Comparison of ENCODE assay signal across 6 cellular contexts in the genomic region with DNA sequence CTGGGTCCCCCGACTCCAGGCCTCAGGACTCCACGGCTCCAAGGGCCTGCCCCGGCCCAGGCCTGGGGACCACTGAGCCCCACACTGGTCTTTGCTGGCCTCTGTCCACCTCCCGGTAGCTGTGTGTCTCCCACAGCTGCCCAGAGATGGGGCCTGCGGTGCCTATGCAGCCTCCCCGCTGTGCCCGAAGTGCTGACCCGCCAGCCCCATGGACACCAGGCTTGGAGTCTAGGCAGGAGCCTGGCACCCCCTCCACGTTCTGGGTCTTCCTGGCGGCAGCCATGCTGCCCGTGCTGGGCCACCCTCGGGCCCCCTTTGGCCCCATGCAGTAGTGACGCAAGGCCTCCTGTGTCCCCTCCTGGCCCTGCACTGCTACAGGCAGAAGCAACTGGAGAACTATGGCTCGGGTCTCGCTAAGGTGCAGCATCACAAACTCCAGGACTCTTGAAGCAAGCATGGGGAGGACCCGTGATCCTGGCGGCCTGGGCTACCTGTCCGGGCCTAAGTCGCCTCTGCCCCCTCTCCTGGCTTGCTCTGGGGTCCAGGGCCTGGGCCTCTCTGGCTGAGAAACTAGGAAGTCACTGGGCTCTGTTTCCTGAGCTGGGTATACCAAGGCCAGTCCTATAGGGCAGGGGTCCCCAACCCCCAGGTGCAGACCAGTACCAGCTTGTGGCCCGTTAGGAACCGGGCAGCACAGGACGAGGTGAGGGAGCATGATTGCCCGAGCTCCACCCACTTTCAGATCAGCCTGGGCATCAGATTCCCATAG. TPM values are rescaled to one million over a fixed set of nuclear protein-coding genes. Genes with fewer than 3 reads are reported as not detected.
DNase-seq lines count a peak whose midpoint lies in the region; ATAC-seq and TF ChIP-seq lines count a peak whose summit lies in the region.

No MANE protein-coding gene starts in this region.

- whole genome bisulfite sequencing in upper lobe of left lung, 2 donors, result 57 to 66% methylated on average over 9 to 21 of the region's 23 CpGs

- H3K9me3 ChIP-seq in RWPE2 (ENCODE audit: severe bottlenecking), result no peaks in the 10 kb centered on the region
- no peaks in the 10 kb centered on the region for H3K9me3 ChIP-seq in upper lobe of left lung

- TF ChIP-seq POLR2A in upper lobe of left lung (IDR thresholded peaks at IDR 0.05), result no peak

- H3K4me1 ChIP-seq in RWPE2 (ENCODE audit: insufficient read depth, poor library complexity, severe bottlenecking) (peaks cover 12% of the 10 kb centered on the region), upper lobe of left lung (peaks cover 13 to 31% (median 19%) of the 10 kb centered on the region in 4 donors)

- H3K27ac ChIP-seq in RWPE2 (ENCODE audit: poor library complexity, severe bottlenecking) (peak overlapping the region; percentile 57), upper lobe of left lung (peak overlapping the region; percentile 89 to 98 (median 92))

- intact Hi-C loops in left ventricle myocardium superior (cut with micrococcal nuclease), result no loop called here

- TF ChIP-seq CTCF in RWPE2 (IDR thresholded peaks at IDR 0.05; ENCODE audit: poor library complexity, severe bottlenecking) (no peak), upper lobe of left lung (IDR thresholded peaks at IDR 0.05) (no peak)

- H3K4me3 ChIP-seq in RWPE2 (ENCODE audit: severe bottlenecking) (peak overlapping the region; percentile 67), upper lobe of left lung (peak overlapping the region; percentile 47 to 97 (median 75))

- H3K27me3 ChIP-seq in RWPE2 (ENCODE audit: insufficient read depth, poor library complexity, severe bottlenecking) (no peaks in the 10 kb centered on the region), upper lobe of left lung (no peaks in the 10 kb centered on the region)

- peak; percentile 2 for ATAC-seq in GM21423 (IDR thresholded peaks at IDR 0.05; ENCODE audit: unreplicated experiment)
- peak; percentile 0; the same call in 1 of the 3 replicates for ATAC-seq in RWPE2 (ENCODE audit: low read depth)
- ATAC-seq in left ventricle myocardium superior, result peak; percentile 15
- ATAC-seq in upper lobe of left lung (ENCODE audit: low FRiP score in 2 of 2), result peak; percentile 0 to 12
- ATAC-seq in HG03565 (IDR thresholded peaks at IDR 0.05; ENCODE audit: unreplicated experiment), result no peak

- no peak for DNase-seq in RWPE2 (ENCODE audit: low spot score)
- no peak for DNase-seq in left ventricle myocardium superior
- DNase-seq in upper lobe of left lung, result peak in 1 of 2 donors; percentile 82
- no peak for DNase-seq in NCI-H2227 treated with DMSO at 0.1 percent for 48 hours (lab: John Stamatoyannopoulos, UW)

- TF ChIP-seq EP300 in upper lobe of left lung (IDR thresholded peaks at IDR 0.05), result no peak

- H3K36me3 ChIP-seq in RWPE2 (ENCODE audit: low read depth) (peaks cover 25% of the 10 kb centered on the region), upper lobe of left lung (peaks cover 3 to 27% (median 15%) of the 10 kb centered on the region in 4 donors)

RNA-seq across cellular contexts. Expression of gene MYL5, which starts 0.9 kb away (rescaled TPM):
- total RNA-seq in left ventricle myocardium superior (2.7 TPM), upper lobe of left lung (10 to 100 TPM in 4 of 6 donors, 1 to 10 TPM in 2; 4.7 to 25.1 (median 17.1) TPM)

RNA-seq across cellular contexts. Expression of gene ATP5ME, which starts 1.1 kb away (rescaled TPM):
- total RNA-seq in left ventricle myocardium superior, result 1,128 TPM
- total RNA-seq in upper lobe of left lung, result 100 to 1,000 TPM in 3 of 6 donors, 10 to 100 TPM in 3; 22.6 to 216 (median 106) TPM

RNA-seq across cellular contexts. Expression of gene SLC49A3, which starts 13.7 kb away (rescaled TPM):
- 12.6 TPM for total RNA-seq in left ventricle myocardium superior
- total RNA-seq in upper lobe of left lung, result 10 to 100 TPM; 12.2 to 65.0 (median 32.3) TPM

RNA-seq across cellular contexts. Expression of gene PCGF3, which starts 30.4 kb away (rescaled TPM):
- total RNA-seq in left ventricle myocardium superior (20.9 TPM), upper lobe of left lung (100 to 1,000 TPM in 1 of 6 donors, 10 to 100 TPM in 5; 36.4 to 150 (median 41.0) TPM)

RNA-seq across cellular contexts. Expression of gene PDE6B, which starts 49.8 kb away (rescaled TPM):
- total RNA-seq in left ventricle myocardium superior (2.1 TPM), upper lobe of left lung (10 to 100 TPM in 3 of 6 donors, 1 to 10 TPM in 3; 4.2 to 28.3 (median 9.0) TPM)
